ENCODE assay signal across 8 cellular contexts in the genomic region with DNA sequence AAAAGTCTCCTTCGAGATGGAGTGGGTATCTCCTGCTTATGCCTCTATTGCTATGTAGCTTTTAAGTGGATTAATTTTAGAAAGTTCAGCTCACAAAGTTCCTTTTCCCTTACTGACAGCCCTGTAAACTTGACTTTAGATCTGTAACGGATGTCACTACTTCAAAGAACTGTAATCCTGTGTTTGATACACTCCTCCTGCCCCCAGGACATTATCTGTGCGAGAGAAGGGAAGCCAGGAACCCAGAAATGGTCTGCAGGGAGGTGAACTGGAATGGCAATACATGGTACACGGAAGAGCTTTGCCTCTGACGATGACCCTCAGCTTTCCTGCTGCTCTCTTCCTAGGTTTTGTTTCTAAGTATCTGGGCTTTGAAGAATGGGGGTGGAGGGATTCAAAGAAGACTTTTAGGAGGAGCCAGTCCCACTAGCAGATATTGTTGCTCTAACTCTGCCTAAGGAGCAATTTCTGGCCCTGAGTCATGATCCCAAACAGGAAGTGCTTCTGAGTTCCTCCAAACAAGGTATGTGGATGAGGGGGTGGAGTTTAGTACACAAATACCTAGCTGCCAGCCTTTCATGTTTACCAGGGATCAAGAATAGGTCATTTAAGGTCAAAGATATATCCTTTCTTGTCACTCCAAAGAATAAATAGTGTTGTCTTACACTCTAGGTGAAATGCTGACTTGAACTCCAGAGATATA. TPM values are rescaled to one million over a fixed set of nuclear protein-coding genes. Genes with fewer than 3 reads are reported as not detected.
DNase-seq lines count a peak whose midpoint lies in the region; ATAC-seq and TF ChIP-seq lines count a peak whose summit lies in the region.

No MANE protein-coding gene starts in this region.

- no peak for TF ChIP-seq CTCF in heart right ventricle (IDR thresholded peaks at IDR 0.05)

- 32 to 41% methylated on average over 5 of the region's 5 CpGs for WGBS in heart right ventricle, 2 donors

- DNase-seq in activated naive CD8-positive, alpha-beta T cell treated with anti-CD3 and anti-CD28 coated beads, Interleukin-2, amount 50 U/mL, for 24 hours, result no peak
- DNase-seq in heart right ventricle (peak in 1 of 2 donors; percentile 11), putamen (ENCODE audit: low spot score) (no peak), COLO668 (lab: John Stamatoyannopoulos, UW; ENCODE audit: unreplicated experiment) (no peak)
- DNase-seq in stimulated activated naive CD8-positive, alpha-beta T cell treated with anti-CD3 and anti-CD28 coated beads, Interleukin-15, amount 100 ng/mL, for 72 hours, result peak in 1 of 2 donors; percentile 12
- DNase-seq in activated CD8-positive, alpha-beta memory T cell treated with anti-CD3 and anti-CD28 coated beads for 24 hours, result no peak

- H3K4me3 ChIP-seq in heart right ventricle, result peak overlapping the region in 1 of 10 donors; percentile 7

- peak overlapping the region in 9 of 10 donors; percentile 33 to 72 (median 46) for H3K27ac ChIP-seq in heart right ventricle

- no peaks in the 10 kb centered on the region for H3K27me3 ChIP-seq in heart right ventricle

- no peaks in the 10 kb centered on the region for H3K27me3 Mint-ChIP-seq in activated naive CD8-positive, alpha-beta T cell
- no peaks in the 10 kb centered on the region for H3K27me3 Mint-ChIP-seq in activated naive CD8-positive, alpha-beta T cell treated with anti-CD3 and anti-CD28 coated beads, Interleukin-2, amount 50 U/mL, for 24 hours
- H3K27me3 Mint-ChIP-seq in T-helper 1 cell treated with Interleukin-12 subunit alpha and Interleukin-12 subunit beta and Interleukin-4 antibody, amounts not matched to agents 30 μg/mL and 1 μg/mL, for 36 hours (ENCODE audit: low read depth), result no peaks in the 10 kb centered on the region
- no peaks in the 10 kb centered on the region for H3K27me3 Mint-ChIP-seq in stimulated activated naive CD8-positive, alpha-beta T cell treated with anti-CD3 and anti-CD28 coated beads, Interleukin-15, amount 100 ng/mL, for 72 hours

- H3K9me3 Mint-ChIP-seq in activated naive CD8-positive, alpha-beta T cell (ENCODE audit: low read depth), result peaks cover 3% of the 10 kb centered on the region
- no peaks in the 10 kb centered on the region for H3K9me3 Mint-ChIP-seq in activated naive CD8-positive, alpha-beta T cell treated with anti-CD3 and anti-CD28 coated beads, Interleukin-2, amount 50 U/mL, for 24 hours
- peaks cover 12% of the 10 kb centered on the region for H3K9me3 Mint-ChIP-seq in T-helper 1 cell treated with Interleukin-12 subunit alpha and Interleukin-12 subunit beta and Interleukin-4 antibody, amounts not matched to agents 30 μg/mL and 1 μg/mL, for 36 hours
- no peaks in the 10 kb centered on the region for H3K9me3 Mint-ChIP-seq in stimulated activated naive CD8-positive, alpha-beta T cell treated with anti-CD3 and anti-CD28 coated beads, Interleukin-15, amount 100 ng/mL, for 72 hours

- H3K36me3 ChIP-seq in heart right ventricle, result no peaks in the 10 kb centered on the region

- intact Hi-C loops in heart right ventricle (cut with DNase I), result loop anchor here in 1 of 10 donors (5.0 kb wide), 2 partner anchors 39 to 99 kb away; no protein-coding TSS in a partner anchor

- peaks cover 50% of the 10 kb centered on the region for H3K4me1 Mint-ChIP-seq in activated naive CD8-positive, alpha-beta T cell (ENCODE audit: low read depth)
- peaks cover 54% of the 10 kb centered on the region for H3K4me1 Mint-ChIP-seq in activated naive CD8-positive, alpha-beta T cell treated with anti-CD3 and anti-CD28 coated beads, Interleukin-2, amount 50 U/mL, for 24 hours
- H3K4me1 Mint-ChIP-seq in T-helper 1 cell treated with Interleukin-12 subunit alpha and Interleukin-12 subunit beta and Interleukin-4 antibody, amounts not matched to agents 30 μg/mL and 1 μg/mL, for 36 hours (ENCODE audit: low read depth), result peaks cover 32% of the 10 kb centered on the region
- peaks cover 51% of the 10 kb centered on the region for H3K4me1 Mint-ChIP-seq in stimulated activated naive CD8-positive, alpha-beta T cell treated with anti-CD3 and anti-CD28 coated beads, Interleukin-15, amount 100 ng/mL, for 72 hours

- peaks cover 3% of the 10 kb centered on the region for H3K36me3 Mint-ChIP-seq in activated naive CD8-positive, alpha-beta T cell
- no peaks in the 10 kb centered on the region for H3K36me3 Mint-ChIP-seq in activated naive CD8-positive, alpha-beta T cell treated with anti-CD3 and anti-CD28 coated beads, Interleukin-2, amount 50 U/mL, for 24 hours (ENCODE audit: low read depth)
- peaks cover under 1% of the 10 kb centered on the region for H3K36me3 Mint-ChIP-seq in T-helper 1 cell treated with Interleukin-12 subunit alpha and Interleukin-12 subunit beta and Interleukin-4 antibody, amounts not matched to agents 30 μg/mL and 1 μg/mL, for 36 hours (ENCODE audit: low read depth)

- no peak overlapping the region for H3K27ac Mint-ChIP-seq in activated naive CD8-positive, alpha-beta T cell
- H3K27ac Mint-ChIP-seq in activated naive CD8-positive, alpha-beta T cell treated with anti-CD3 and anti-CD28 coated beads, Interleukin-2, amount 50 U/mL, for 24 hours, result no peak overlapping the region
- peak overlapping the region; percentile 63 for H3K27ac Mint-ChIP-seq in T-helper 1 cell treated with Interleukin-12 subunit alpha and Interleukin-12 subunit beta and Interleukin-4 antibody, amounts not matched to agents 30 μg/mL and 1 μg/mL, for 36 hours
- no peak overlapping the region for H3K27ac Mint-ChIP-seq in stimulated activated naive CD8-positive, alpha-beta T cell treated with anti-CD3 and anti-CD28 coated beads, Interleukin-15, amount 100 ng/mL, for 72 hours

- no peaks in the 10 kb centered on the region for H3K9me3 ChIP-seq in heart right ventricle

- H3K4me3 Mint-ChIP-seq in activated naive CD8-positive, alpha-beta T cell, result peak overlapping the region; percentile 1
- H3K4me3 Mint-ChIP-seq in activated naive CD8-positive, alpha-beta T cell treated with anti-CD3 and anti-CD28 coated beads, Interleukin-2, amount 50 U/mL, for 24 hours, result no peak overlapping the region
- H3K4me3 Mint-ChIP-seq in T-helper 1 cell treated with Interleukin-12 subunit alpha and Interleukin-12 subunit beta and Interleukin-4 antibody, amounts not matched to agents 30 μg/mL and 1 μg/mL, for 36 hours, result peak overlapping the region; percentile 2
- H3K4me3 Mint-ChIP-seq in stimulated activated naive CD8-positive, alpha-beta T cell treated with anti-CD3 and anti-CD28 coated beads, Interleukin-15, amount 100 ng/mL, for 72 hours, result peak overlapping the region; percentile 25 to 59

- H3K4me1 ChIP-seq in heart right ventricle, result peaks cover 0 to 30% (median 13%) of the 10 kb centered on the region in 9 donors

- ATAC-seq in activated naive CD8-positive, alpha-beta T cell treated with anti-CD3 and anti-CD28 coated beads, Interleukin-2, amount 50 U/mL, for 24 hours, result no peak
- peak in 6 of 8 donors; percentile 25 to 88 (median 80) for ATAC-seq in heart right ventricle
- peak; percentile 35 for ATAC-seq in stimulated activated naive CD8-positive, alpha-beta T cell treated with anti-CD3 and anti-CD28 coated beads, Interleukin-15, amount 100 ng/mL, for 72 hours

RNA-seq across cellular contexts. Expression of a gene that starts 43.4 kb away (rescaled TPM):
- total RNA-seq in heart right ventricle, result under 1 TPM in 5 of 10 donors, not detected in 5; 0.23 to 0.67 (median 0.44) TPM
- under 1 TPM in 1 of 2 donors, not detected in 1; 0.01 TPM for polyA plus RNA-seq in heart right ventricle
